In genomic region chr3:31995026-31995425, GRCh38 we compare ENCODE assay signal across 1 cellular context. TPM values are rescaled to one million over a fixed set of nuclear protein-coding genes. Genes with fewer than 3 reads are reported as not detected.
"Had no signal": no experiment of that assay in that cellular context is flagged by ENCODE, and none has a peak within 500 bp of the region (broad histone marks: within the 10 kb centered on the region; RNA-seq: fewer than 3 reads in every experiment).

No MANE protein-coding gene starts in this region.

RNA-seq across cellular contexts. Expression of gene ZNF860, which starts 13.5 kb away (rescaled TPM):
- polyA plus RNA-seq: SK-N-SH had no signal
